In genomic region chr4:44985152-44985551, GRCh38 we compare ENCODE assay signal across 1 cellular context.
A peak's percentile ranks its signal among the peaks of the same experiment; 100 is the strongest.
TF ChIP-seq lines count a peak whose summit lies in the region.

No MANE protein-coding gene starts in this region.

TF ChIP-seq in HepG2, 621 proteins besides CTCF, POLR2A, EP300 and RAD21:
- TF ChIP-seq MAFF (IDR thresholded peaks at IDR 0.05; ENCODE audit: low read depth, low read length) = peak; percentile 97
- peak; percentile 94 to 98 for TF ChIP-seq MAFK (conservative IDR thresholded peaks at IDR 0.05 in 1 of 2, IDR thresholded peaks at IDR 0.05 in 1 of 2; ENCODE audit: low read length in 2 of 2)
- no peak for TF ChIP-seq POLR2G (IDR thresholded peaks at IDR 0.05; ENCODE audit: low read depth, low read length)
- no peak for TF ChIP-seq SNAPC5 (CRISPR knock-in tag; IDR thresholded peaks at IDR 0.05; ENCODE audit: borderline replicate concordance)
- no peak for TF ChIP-seq ZNF10 (CRISPR knock-in tag; IDR thresholded peaks at IDR 0.05; ENCODE audit: borderline replicate concordance, low read depth)
